16 cellular contexts compared by ENCODE assay signal in genomic region chr2:120763516-120763915, GRCh38. TPM values are rescaled to one million over a fixed set of nuclear protein-coding genes. Genes with fewer than 3 reads are reported as not detected.
DNase-seq lines count a peak whose midpoint lies in the region; ATAC-seq and TF ChIP-seq lines count a peak whose summit lies in the region.
"Had no signal": no experiment of that assay in that cellular context is flagged by ENCODE, and none has a peak within 500 bp of the region (broad histone marks: within the 10 kb centered on the region; RNA-seq: fewer than 3 reads in every experiment).

No MANE protein-coding gene starts in this region.

- no peak overlapping the region for H4K8ac ChIP-seq in trophoblast cell (ENCODE audit: low read depth, low read length)

- no CpG with 5 or more reads among the region's 8 CpGs for WGBS in trophoblast cell (ENCODE audit: extremely low coverage, insufficient coverage, insufficient read length)

- peaks cover 35 to 37% of the 10 kb centered on the region in 2 experiments for H3K4me1 ChIP-seq in trophoblast cell (ENCODE audit: control insufficient read depth in 1 of 2, insufficient read depth in 2 of 2, low read length in 2 of 2)

- ATAC-seq in GM19395 (IDR thresholded peaks at IDR 0.05; ENCODE audit: unreplicated experiment) = no peak
- no peak for ATAC-seq in HG03571 (IDR thresholded peaks at IDR 0.05; ENCODE audit: unreplicated experiment)

- H3K4me2 ChIP-seq in trophoblast cell (ENCODE audit: low read length) = no peak overlapping the region
- H3K4me2 ChIP-seq: hepatocyte had no signal

- no peak for TF ChIP-seq CTCF in fibroblast of pulmonary artery (IDR thresholded peaks at IDR 0.05; ENCODE audit: low read length, missing control alignments)

- H3K4me3 ChIP-seq in fibroblast of pulmonary artery (replicated peaks; ENCODE audit: low read depth, low read length) = no peak overlapping the region
- H3K4me3 ChIP-seq in trophoblast cell (ENCODE audit: low read depth, low read length) = no peak overlapping the region
- H3K4me3 ChIP-seq: hepatocyte, SJCRH30, tibial nerve had no signal

- no peak overlapping the region for H4K91ac ChIP-seq in trophoblast cell (ENCODE audit: low read depth, low read length)

- no peak overlapping the region for H3K18ac ChIP-seq in trophoblast cell (ENCODE audit: low read length)

- no peak overlapping the region for H2BK120ac ChIP-seq in trophoblast cell (ENCODE audit: insufficient read depth, low read length, poor library complexity)

- no peak overlapping the region for H3K9ac ChIP-seq in trophoblast cell (ENCODE audit: low read length)

- H3K79me2 ChIP-seq in trophoblast cell (ENCODE audit: control insufficient read depth, insufficient read depth, low read length, poor library complexity) = peaks cover 2% of the 10 kb centered on the region

- H3K27ac ChIP-seq in trophoblast cell (ENCODE audit: low read depth, low read length) = no peak overlapping the region
- H3K27ac ChIP-seq: SJCRH30 had no signal

- no peaks in the 10 kb centered on the region for H3K9me3 ChIP-seq in trophoblast cell (ENCODE audit: insufficient read depth, low read depth, low read length)
- H3K9me3 ChIP-seq: SJCRH30, tibial nerve had no signal

- no peak overlapping the region for H3K23ac ChIP-seq in trophoblast cell (ENCODE audit: low read length)

- peak overlapping the region; percentile 32 for H2AK5ac ChIP-seq in trophoblast cell (ENCODE audit: low read length)

- H2AFZ ChIP-seq in trophoblast cell (ENCODE audit: insufficient read depth, low read length, poor library complexity) = no peak overlapping the region
- H2AFZ ChIP-seq: hepatocyte had no signal

- no peak overlapping the region for H3K14ac ChIP-seq in trophoblast cell (ENCODE audit: low read length)

- H2BK12ac ChIP-seq in trophoblast cell (ENCODE audit: low read length) = no peak overlapping the region

- H2BK5ac ChIP-seq in trophoblast cell (ENCODE audit: low read depth, low read length, poor library complexity) = no peak overlapping the region

- peaks cover 18% of the 10 kb centered on the region for H3K79me1 ChIP-seq in trophoblast cell (ENCODE audit: low read length)

- no peak overlapping the region for H4K12ac ChIP-seq in trophoblast cell (ENCODE audit: low read depth, low read length)

- no peaks in the 10 kb centered on the region for H3K36me3 ChIP-seq in trophoblast cell (ENCODE audit: control insufficient read depth in 1 of 2, insufficient read depth in 2 of 2, low read length in 2 of 2)
- H3K36me3 ChIP-seq: SJCRH30, tibial nerve had no signal

- H3K27me3 ChIP-seq in trophoblast cell (ENCODE audit: insufficient read depth, low read length) = no peaks in the 10 kb centered on the region
- H3K27me3 ChIP-seq: hepatocyte, SJCRH30, tibial nerve had no signal

- peak; percentile 22 for DNase-seq in AG08395 (ENCODE audit: low spot score)
- DNase-seq in NCI-H460 (ENCODE audit: extremely low read depth, low read depth) = peak; percentile 18
- DNase-seq in fibroblast of pulmonary artery (ENCODE audit: low read depth) = peak; percentile 40
- no peak for DNase-seq in trophoblast cell
- DNase-seq in SKM-1 (lab: John Stamatoyannopoulos, UW; ENCODE audit: unreplicated experiment) = no peak
- DNase-seq: activated CD4-positive, alpha-beta memory T cell treated with anti-CD3 and anti-CD28 coated beads, Interleukin-2, amount 10 ng/mL, durations not matched to agents 7 days and 5 days; amniotic stem cell; DND-41; NCI-H1105; NCI-H2171; SJCRH30; stimulated activated CD4-positive, alpha-beta T cell treated with anti-CD3 and anti-CD28 coated beads, Interleukin-4, amount 100 ng/mL, for 1 hour had no signal

- no peak overlapping the region for H3K4ac ChIP-seq in trophoblast cell (ENCODE audit: low read depth, low read length)

RNA-seq across cellular contexts. Expression of gene GLI2, which starts 27.8 kb away (rescaled TPM):
- total RNA-seq in NCI-H460 (2014; rRNA removed; shearing (Covaris generic)) = 1.9 and 7.9 TPM in 2 replicates
- 4.7 and 5.7 TPM in 2 replicates for polyA plus RNA-seq in NCI-H460 (2014; cell fraction: nucleus; rRNA removed)
- polyA plus RNA-seq in trophoblast cell (2013) = 2.7 and 3.4 TPM in 2 replicates

Comparison
In these comparisons a context has a peak if more than half of its experiments do, and no peak if none do; other contexts are left out.
1. DNase-seq: peak in AG08395 (single experiment), NCI-H460 (single experiment) and fibroblast of pulmonary artery (single experiment); none in trophoblast cell (0 of 2) and SKM-1 (single experiment).